Comparison of ENCODE assay signal across 9 cellular contexts in the genomic region with DNA sequence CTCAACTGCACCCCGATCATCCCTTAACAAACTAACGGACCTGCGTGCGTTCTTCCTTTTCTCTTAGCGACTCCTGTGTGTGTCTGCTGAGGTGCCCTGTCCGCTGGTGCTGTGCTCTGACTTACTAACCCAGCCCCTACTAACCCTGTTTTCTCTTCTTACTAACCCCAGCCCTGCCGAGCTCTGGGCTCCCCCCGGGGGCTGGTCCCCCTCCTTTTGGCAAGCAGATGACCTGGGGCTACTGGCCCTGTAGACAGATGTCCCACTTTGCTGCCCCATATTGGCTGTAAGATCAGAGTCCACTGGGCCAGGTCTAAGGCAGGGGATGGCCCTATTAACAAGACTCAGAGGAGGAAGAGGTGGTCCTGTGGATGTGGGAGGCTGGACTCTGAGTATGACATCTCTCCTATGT. TPM values are rescaled to one million over a fixed set of nuclear protein-coding genes. Genes with fewer than 3 reads are reported as not detected.
DNase-seq lines count a peak whose midpoint lies in the region; ATAC-seq and TF ChIP-seq lines count a peak whose summit lies in the region.
"Had no signal": no experiment of that assay in that cellular context is flagged by ENCODE, and none has a peak within 500 bp of the region (broad histone marks: within the 10 kb centered on the region; RNA-seq: fewer than 3 reads in every experiment).

No MANE protein-coding gene starts in this region.

- H3K27ac ChIP-seq in DND-41 (ENCODE audit: low read length) (peak overlapping the region; percentile 92), HEK293 (ENCODE audit: extremely low read depth, low read depth, low read length) (peak overlapping the region; percentile 73), fibroblast of lung (ENCODE audit: insufficient read depth, low read length) (peak overlapping the region; percentile 96)

- H3K4me3 ChIP-seq in DND-41 (ENCODE audit: low read depth in 1 of 2, low read length in 2 of 2), result peak overlapping the region in 1 of 2 experiments; percentile 99; a peak in 2 of 4 replicates
- peak overlapping the region; percentile 69 for H3K4me3 ChIP-seq in HEK293 (ENCODE audit: low read depth, low read length)
- peak overlapping the region; percentile 20 to 95 (median 52) for H3K4me3 ChIP-seq in fibroblast of lung (replicated peaks in 1 of 4; ENCODE audit: control extremely low read depth in 1 of 4, insufficient read depth in 1 of 4, low read depth in 3 of 4, low read length in 4 of 4)
- peak overlapping the region; percentile 88 for H3K4me3 ChIP-seq in skeletal muscle cell (ENCODE audit: low read depth, low read length)

- H3K36me3 ChIP-seq in DND-41 (ENCODE audit: insufficient read depth, low read length) (peaks cover 22% of the 10 kb centered on the region), HEK293 (ENCODE audit: control insufficient read depth in 2 of 2, insufficient read depth in 1 of 2, low read length in 2 of 2) (no peaks in the 10 kb centered on the region), fibroblast of lung (ENCODE audit: control insufficient read depth, insufficient read depth, low read length) (no peaks in the 10 kb centered on the region)

- H3K9me3 ChIP-seq in DND-41 (ENCODE audit: insufficient read depth, low read length, severe bottlenecking) (no peaks in the 10 kb centered on the region), HEK293 (ENCODE audit: control insufficient read depth, insufficient read depth, low read depth, low read length) (no peaks in the 10 kb centered on the region), fibroblast of lung (ENCODE audit: control insufficient read depth, insufficient read depth, low read depth, low read length) (no peaks in the 10 kb centered on the region)

- H3K4me2 ChIP-seq in DND-41 (ENCODE audit: insufficient read depth, low read length) (peak overlapping the region; percentile 99), fibroblast of lung (ENCODE audit: extremely low read depth, insufficient read depth, low read length) (peak overlapping the region; percentile 80)

- H3K27me3 ChIP-seq in DND-41 (ENCODE audit: insufficient read depth, low read length, poor library complexity) (no peaks in the 10 kb centered on the region), fibroblast of lung (ENCODE audit: control insufficient read depth, insufficient read depth, low read length) (no peaks in the 10 kb centered on the region)

- peak overlapping the region; percentile 88 for H2AFZ ChIP-seq in DND-41 (ENCODE audit: low read depth, low read length)
- peak overlapping the region; percentile 88 for H2AFZ ChIP-seq in fibroblast of lung (ENCODE audit: low read length)

- no peaks in the 10 kb centered on the region for H3K9me3 Mint-ChIP-seq in T-helper 1 cell treated with Interleukin-12 subunit alpha and Interleukin-12 subunit beta and Interleukin-4 antibody, amounts not matched to agents 30 μg/mL and 1 μg/mL, for 36 hours

- POLR2A ChIA-PET in HEK293 (lab: Yijun Ruan, JAX), result interaction anchor here (1.0 kb wide), 1 partner anchor 169 kb away, joined by 3 read pairs; no protein-coding TSS in a partner anchor

- no peak; the same call in 1 of the 3 replicates for ATAC-seq in DND-41 (ENCODE audit: insufficient read depth, low read depth)

- DNase-seq in DND-41, result no peak
- DNase-seq in fibroblast of lung (ENCODE audit: low read depth in 2 of 2), result no peak
- no peak for DNase-seq in skeletal muscle cell (ENCODE audit: low read depth)
- DNase-seq in kidney glomerular epithelial cell (lab: John Stamatoyannopoulos, UW), result no peak
- no peak for DNase-seq in cerebellar nuclear complex (lab: John Stamatoyannopoulos, UW)
- no peak for DNase-seq in SK-N-DZ (ENCODE audit: low spot score)

- CTCF ChIA-PET in HEK293 (lab: Yijun Ruan, JAX), result interaction anchor here (0.5 to 4.8 kb wide), 10 partner anchors 9 to 1771 kb away, joined by 3 to 30 read pairs (median 3); no protein-coding TSS in a partner anchor

- H3K4me3 Mint-ChIP-seq in T-helper 1 cell treated with Interleukin-12 subunit alpha and Interleukin-12 subunit beta and Interleukin-4 antibody, amounts not matched to agents 30 μg/mL and 1 μg/mL, for 36 hours, result peak overlapping the region; percentile 97

- peaks cover 75% of the 10 kb centered on the region for H3K4me1 Mint-ChIP-seq in T-helper 1 cell treated with Interleukin-12 subunit alpha and Interleukin-12 subunit beta and Interleukin-4 antibody, amounts not matched to agents 30 μg/mL and 1 μg/mL, for 36 hours (ENCODE audit: low read depth)

- no peak for TF ChIP-seq CTCF in DND-41 (IDR thresholded peaks at IDR 0.05; ENCODE audit: borderline replicate concordance, extremely low read depth, low read length, poor library complexity, severe bottlenecking)
- TF ChIP-seq CTCF in HEK293 (tag by site-specific recombination; IDR thresholded peaks at IDR 0.05), result no peak
- TF ChIP-seq CTCF in fibroblast of lung (conservative IDR thresholded peaks at IDR 0.05 in 1 of 2, IDR thresholded peaks at IDR 0.05 in 1 of 2; ENCODE audit: low read depth in 1 of 2, low read length in 2 of 2), result no peak

- H3K9ac ChIP-seq in DND-41 (ENCODE audit: low read depth, low read length), result peak overlapping the region; percentile 99
- peak overlapping the region; percentile 80 for H3K9ac ChIP-seq in fibroblast of lung (ENCODE audit: insufficient read depth, low read length)

- H3K36me3 Mint-ChIP-seq in T-helper 1 cell treated with Interleukin-12 subunit alpha and Interleukin-12 subunit beta and Interleukin-4 antibody, amounts not matched to agents 30 μg/mL and 1 μg/mL, for 36 hours (ENCODE audit: low read depth), result peaks cover 57% of the 10 kb centered on the region

- H3K79me2 ChIP-seq in DND-41 (ENCODE audit: insufficient read depth, low read length) (peaks cover 38% of the 10 kb centered on the region), fibroblast of lung (ENCODE audit: control insufficient read depth, insufficient read depth, low read length) (peaks cover 14% of the 10 kb centered on the region)

- peak overlapping the region; percentile 100 for H3K27ac Mint-ChIP-seq in T-helper 1 cell treated with Interleukin-12 subunit alpha and Interleukin-12 subunit beta and Interleukin-4 antibody, amounts not matched to agents 30 μg/mL and 1 μg/mL, for 36 hours

- no peaks in the 10 kb centered on the region for H3K27me3 Mint-ChIP-seq in T-helper 1 cell treated with Interleukin-12 subunit alpha and Interleukin-12 subunit beta and Interleukin-4 antibody, amounts not matched to agents 30 μg/mL and 1 μg/mL, for 36 hours (ENCODE audit: low read depth)

- H3K4me1 ChIP-seq in DND-41 (ENCODE audit: insufficient read depth, low read length) (peaks cover 44% of the 10 kb centered on the region), HEK293 (ENCODE audit: control insufficient read depth, insufficient read depth, low read length) (peaks cover 4% of the 10 kb centered on the region; the same call in 1 of the 2 replicates), fibroblast of lung (ENCODE audit: control insufficient read depth, extremely low read depth, insufficient read depth, low read length) (peaks cover 2% of the 10 kb centered on the region)

- H4K20me1 ChIP-seq in DND-41 (ENCODE audit: insufficient read depth, low read length), result peaks cover 12% of the 10 kb centered on the region; the same call in 1 of the 2 replicates
- H4K20me1 ChIP-seq in fibroblast of lung (ENCODE audit: control insufficient read depth, extremely low read depth, insufficient read depth, low read length), result no peaks in the 10 kb centered on the region

TF ChIP-seq in HEK293, 187 proteins besides CTCF, POLR2A, EP300 and RAD21 (continues in another document):
- TF ChIP-seq ZBTB10 (tag by site-specific recombination; IDR thresholded peaks at IDR 0.05), result no peak
- no peak for TF ChIP-seq ZNF585B (tag by site-specific recombination; IDR thresholded peaks at IDR 0.05)
- TF ChIP-seq ZNF121 (tag by site-specific recombination; IDR thresholded peaks at IDR 0.05), result no peak
- TF ChIP-seq ZNF292 (tag by site-specific recombination; IDR thresholded peaks at IDR 0.05; ENCODE audit: borderline replicate concordance, low read depth), result no peak

RNA-seq across cellular contexts. Expression of gene MIAT, which starts 14.7 kb away (rescaled TPM):
- total RNA-seq in fibroblast of lung, result 2.1 and 10.2 TPM in 2 replicates
- polyA plus RNA-seq in fibroblast of lung, result 1.6 and 1.9 TPM in 2 replicates
- polyA plus RNA-seq in fibroblast of lung (2012), result 1.4 and 1.9 TPM in 2 replicates
- 0.43 and 0.63 TPM in 2 replicates for polyA minus RNA-seq in fibroblast of lung (ENCODE audit: low replicate concordance)
- 53.7 and 94.7 TPM in 2 replicates for polyA plus RNA-seq in SK-N-DZ (2014; cell fraction: cytosol; rRNA removed)
- polyA plus RNA-seq in SK-N-DZ (2014; cell fraction: nucleus; rRNA removed), result 509 and 691 TPM in 2 replicates

RNA-seq across cellular contexts. Expression of gene CRYBA4, which starts 50.3 kb away (rescaled TPM):
- total RNA-seq in fibroblast of lung, result not detected in 2 replicates
- polyA plus RNA-seq in fibroblast of lung, result not detected in 2 replicates
- polyA plus RNA-seq in fibroblast of lung (2012), result not detected in 2 replicates
- not detected in 2 replicates for polyA minus RNA-seq in fibroblast of lung (ENCODE audit: low replicate concordance)
- polyA plus RNA-seq in SK-N-DZ (2014; cell fraction: cytosol; rRNA removed), result not detected in 2 replicates
- not detected in 2 replicates for polyA plus RNA-seq in SK-N-DZ (2014; cell fraction: nucleus; rRNA removed)
- total RNA-seq: NCI-H460 had no signal

RNA-seq across cellular contexts. Expression of gene CRYBB1, which starts 54.2 kb away (rescaled TPM):
- total RNA-seq in fibroblast of lung, result not detected in 2 replicates
- polyA plus RNA-seq in fibroblast of lung, result not detected in 2 replicates
- not detected in 2 replicates for polyA plus RNA-seq in fibroblast of lung (2012)
- polyA minus RNA-seq in fibroblast of lung (ENCODE audit: low replicate concordance), result not detected in 2 replicates
- polyA plus RNA-seq in SK-N-DZ (2014; cell fraction: cytosol; rRNA removed), result 0.50 and 1.3 TPM in 2 replicates
- polyA plus RNA-seq in SK-N-DZ (2014; cell fraction: nucleus; rRNA removed), result 0.14 and 0.35 TPM in 2 replicates
- total RNA-seq: NCI-H460 had no signal
